ENCODE assay signal across 1 cellular context in the genomic region with DNA sequence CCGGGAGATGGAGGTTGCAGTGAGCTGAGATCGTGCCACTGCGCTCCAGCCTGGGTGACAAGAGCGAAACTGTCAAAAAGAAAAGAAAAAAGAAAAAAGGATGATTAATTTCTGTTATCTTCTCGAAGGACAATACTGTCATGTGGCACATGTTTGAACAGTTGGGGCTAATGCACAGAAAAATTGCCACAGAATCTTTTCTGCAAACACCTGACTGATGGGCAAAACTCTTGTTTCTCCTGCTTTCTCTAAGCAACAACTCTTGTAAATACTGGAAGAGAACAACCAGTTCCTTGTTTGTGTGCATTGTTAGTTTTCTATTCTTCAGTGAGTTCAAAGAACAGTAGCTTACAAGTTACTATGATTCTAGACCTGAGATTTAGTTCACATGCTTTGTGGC.
TF ChIP-seq lines count a peak whose summit lies in the region.

No MANE protein-coding gene starts in this region.

TF ChIP-seq in WTC11, 78 proteins besides CTCF, POLR2A, EP300 and RAD21 (continued from another document):
- TF ChIP-seq, protein P1, sequence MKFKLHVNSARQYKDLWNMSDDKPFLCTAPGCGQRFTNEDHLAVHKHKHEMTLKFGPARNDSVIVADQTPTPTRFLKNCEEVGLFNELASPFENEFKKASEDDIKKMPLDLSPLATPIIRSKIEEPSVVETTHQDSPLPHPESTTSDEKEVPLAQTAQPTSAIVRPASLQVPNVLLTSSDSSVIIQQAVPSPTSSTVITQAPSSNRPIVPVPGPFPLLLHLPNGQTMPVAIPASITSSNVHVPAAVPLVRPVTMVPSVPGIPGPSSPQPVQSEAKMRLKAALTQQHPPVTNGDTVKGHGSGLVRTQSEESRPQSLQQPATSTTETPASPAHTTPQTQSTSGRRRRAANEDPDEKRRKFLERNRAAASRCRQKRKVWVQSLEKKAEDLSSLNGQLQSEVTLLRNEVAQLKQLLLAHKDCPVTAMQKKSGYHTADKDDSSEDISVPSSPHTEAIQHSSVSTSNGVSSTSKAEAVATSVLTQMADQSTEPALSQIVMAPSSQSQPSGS (CRISPR knock-in tag; IDR thresholded peaks at IDR 0.05; ENCODE audit: borderline replicate concordance, low read depth) = no peak
- no peak for TF ChIP-seq GTF2I (CRISPR knock-in tag; conservative IDR thresholded peaks at IDR 0.05)
